8 cellular contexts compared by ENCODE assay signal in the genomic region with DNA sequence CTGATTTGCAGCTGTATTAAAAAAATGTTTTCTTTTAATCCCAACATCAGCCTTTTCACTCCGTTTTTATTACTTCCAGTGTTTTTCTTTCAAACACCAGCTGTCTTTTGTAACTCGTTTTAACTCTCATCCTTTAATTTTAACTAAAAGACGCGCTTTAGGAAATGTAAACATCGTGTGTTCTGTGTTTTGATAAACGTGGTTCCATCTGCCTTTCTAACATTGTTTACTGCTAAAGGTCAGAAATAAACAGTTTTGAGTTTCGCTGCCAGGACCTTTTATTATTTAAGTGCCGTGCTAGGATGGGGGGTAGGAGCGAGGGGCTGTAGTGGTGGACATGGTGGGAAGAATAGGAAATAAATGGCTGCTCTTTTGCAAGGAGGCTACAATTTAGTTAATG. TPM values are rescaled to one million over a fixed set of nuclear protein-coding genes. Genes with fewer than 3 reads are reported as not detected.
A peak's percentile ranks its signal among the peaks of the same experiment; 100 is the strongest.
DNase-seq lines count a peak whose midpoint lies in the region; ATAC-seq, FAIRE-seq and TF ChIP-seq lines count a peak whose summit lies in the region.

No MANE protein-coding gene starts in this region.

- peak overlapping the region; percentile 70 for H2AFZ ChIP-seq in endothelial cell of umbilical vein (ENCODE audit: low read depth, low read length)

- ATAC-seq in pancreas, result no peak
- ATAC-seq in HG02571 (IDR thresholded peaks at IDR 0.05; ENCODE audit: unreplicated experiment), result no peak

- H3K27me3 ChIP-seq in DOHH2 (ENCODE audit: control insufficient read depth, low read length), result no peaks in the 10 kb centered on the region
- no peaks in the 10 kb centered on the region for H3K27me3 ChIP-seq in endothelial cell of umbilical vein (ENCODE audit: control insufficient read depth in 2 of 2, insufficient read depth in 2 of 2, low read length in 2 of 2)
- H3K27me3 ChIP-seq in pancreas, result no peaks in the 10 kb centered on the region

- POLR2A ChIA-PET in endothelial cell of umbilical vein (lab: Charles Lee), result interaction anchor here (0.6 kb wide), 1 partner anchor 258 kb away, joined by 4 read pairs; no protein-coding TSS in a partner anchor

- H3K4me2 ChIP-seq in DOHH2 (ENCODE audit: low read length), result peak overlapping the region; percentile 80
- peak overlapping the region; percentile 92 for H3K4me2 ChIP-seq in endothelial cell of umbilical vein (ENCODE audit: insufficient read depth, low read length)

- H3K9me3 ChIP-seq in DOHH2 (ENCODE audit: control insufficient read depth, insufficient read depth, low read length), result no peaks in the 10 kb centered on the region
- no peaks in the 10 kb centered on the region for H3K9me3 ChIP-seq in endothelial cell of umbilical vein (replicated peaks; ENCODE audit: control insufficient read depth, insufficient read depth, low read length)
- no peaks in the 10 kb centered on the region for H3K9me3 ChIP-seq in pancreas

- 0 to 1% methylated on average over 9 of the region's 9 CpGs for WGBS in pancreas, 2 donors

- no peak overlapping the region for H3K27ac ChIP-seq in DOHH2 (ENCODE audit: low read depth, low read length)
- peak overlapping the region; percentile 99 for H3K27ac ChIP-seq in endothelial cell of umbilical vein (ENCODE audit: insufficient read depth, low read depth, low read length)
- H3K27ac ChIP-seq in pancreas, result peak overlapping the region; percentile 13 to 100 (median 100)

- H4K20me1 ChIP-seq in DOHH2 (ENCODE audit: control insufficient read depth, insufficient read depth, low read depth, low read length), result 0 out of 2 replicates have a peak, but pooled peaks cover 3% of the 10 kb centered on the region
- no peaks in the 10 kb centered on the region for H4K20me1 ChIP-seq in endothelial cell of umbilical vein (replicated peaks; ENCODE audit: control insufficient read depth, extremely low read depth, insufficient read depth, low read length)

- peaks cover 8% of the 10 kb centered on the region for H3K36me3 ChIP-seq in DOHH2 (ENCODE audit: control insufficient read depth, low read length)
- H3K36me3 ChIP-seq in endothelial cell of umbilical vein (ENCODE audit: control insufficient read depth in 2 of 2, extremely low read depth in 1 of 2, insufficient read depth in 2 of 2, low read length in 2 of 2), result no peaks in the 10 kb centered on the region
- H3K36me3 ChIP-seq in pancreas, result no peaks in the 10 kb centered on the region

- H3K79me2 ChIP-seq in DOHH2 (ENCODE audit: control insufficient read depth, low read length), result peaks cover 44% of the 10 kb centered on the region
- H3K79me2 ChIP-seq in endothelial cell of umbilical vein (ENCODE audit: control insufficient read depth, insufficient read depth, low read length), result no peaks in the 10 kb centered on the region

- H3K4me3 ChIP-seq in DOHH2 (ENCODE audit: low read length), result peak overlapping the region; percentile 86
- peak overlapping the region; percentile 47 to 99 (median 81) for H3K4me3 ChIP-seq in endothelial cell of umbilical vein (replicated peaks in 1 of 3; ENCODE audit: insufficient read depth in 1 of 3, low read depth in 1 of 3, low read length in 3 of 3)
- peak overlapping the region in 3 of 4 donors; percentile 87 to 96 (median 94) for H3K4me3 ChIP-seq in pancreas

- dilution Hi-C loops in endothelial cell of umbilical vein (cut with MboI; ENCODE audit: extremely low pct_ligation_motif_present, low sequenced_read_pairs), result no loop called here

- TF ChIP-seq POLR2A in endothelial cell of umbilical vein (IDR thresholded peaks at IDR 0.05; ENCODE audit: low read depth, low read length), result no peak

- intact Hi-C loops in endothelial cell of umbilical vein (cut with micrococcal nuclease) (loop anchor here (5.0 to 10.0 kb wide), 4 partner anchors 194 to 1393 kb away; a partner anchor contains a TSS), pancreas (cut with DNase I) (no loop called here)

- no TSS peak for BruUV-seq in endothelial cell of umbilical vein (replicated peaks; lab: Mats Ljungman, UMichigan)

- no peaks in the 10 kb centered on the region for H3K9me2 ChIP-seq in DOHH2 (replicated peaks; ENCODE audit: control insufficient read depth, low read length)

- CTCF ChIA-PET in endothelial cell of umbilical vein (lab: Charles Lee), result interaction anchor here (0.7 to 2.1 kb wide), 6 partner anchors 62 to 660 kb away, joined by 3 to 15 read pairs (median 4); no protein-coding TSS in a partner anchor

- H3K9ac ChIP-seq in endothelial cell of umbilical vein (replicated peaks; ENCODE audit: extremely low read depth, insufficient read depth, low read length), result peak overlapping the region; percentile 98

- H3K4me1 ChIP-seq in DOHH2 (ENCODE audit: control insufficient read depth, low read length), result peaks cover 35% of the 10 kb centered on the region
- H3K4me1 ChIP-seq in endothelial cell of umbilical vein (ENCODE audit: control insufficient read depth, extremely low read depth, insufficient read depth, low read length), result peaks cover 12% of the 10 kb centered on the region
- peaks cover 0 to 13% (median 8%) of the 10 kb centered on the region in 3 donors for H3K4me1 ChIP-seq in pancreas

- DNase-seq in OCI-M1 (lab: John Stamatoyannopoulos, UW) (peak; percentile 64), endothelial cell of umbilical vein (ENCODE audit: low read depth, low spot score) (no peak), pancreas (peak in 1 of 6 donors; percentile 8), mucosa of gallbladder (ENCODE audit: low spot score) (no peak), midbrain (lab: John Stamatoyannopoulos, UW) (no peak)
- DNase-seq in stimulated activated CD4-positive, alpha-beta T cell treated with anti-CD3 and anti-CD28 coated beads, Interleukin-1b, Interleukin-23, amount 100 ng/mL, for 48 hours, result no peak

- no peak for FAIRE-seq in endothelial cell of umbilical vein (lab: Jason Lieb, UNC)
- no peak for FAIRE-seq in pancreas (lab: Jason Lieb, UNC)

- TF ChIP-seq CTCF in DOHH2 (IDR thresholded peaks at IDR 0.05; ENCODE audit: low read depth, low read length, poor library complexity, severe bottlenecking) (no peak), endothelial cell of umbilical vein (IDR thresholded peaks at IDR 0.05; ENCODE audit: extremely low read depth in 1 of 2, insufficient read depth in 1 of 2, low read depth in 1 of 2, low read length in 2 of 2) (no peak), pancreas (IDR thresholded peaks at IDR 0.05) (no peak)

- peaks cover 8% of the 10 kb centered on the region for H3F3A ChIP-seq in DOHH2 (ENCODE audit: control insufficient read depth, insufficient read depth)

- H3K9me1 ChIP-seq in endothelial cell of umbilical vein (replicated peaks; ENCODE audit: control insufficient read depth, extremely low read depth, insufficient read depth, low read length), result no peaks in the 10 kb centered on the region

TF ChIP-seq in endothelial cell of umbilical vein, 7 proteins besides CTCF, POLR2A, EP300 and RAD21:
- no peak for TF ChIP-seq GATA2 (IDR thresholded peaks at IDR 0.05; ENCODE audit: insufficient read depth, insufficient read length, low read depth, low read length)
- no peak for TF ChIP-seq POLR2AphosphoS5 (IDR thresholded peaks at IDR 0.05; ENCODE audit: insufficient read depth, low read depth, low read length)
- TF ChIP-seq EZH2 (IDR thresholded peaks at IDR 0.05; ENCODE audit: borderline replicate concordance, low read depth, low read length, severe bottlenecking), result no peak
- no peak for TF ChIP-seq MYC (IDR thresholded peaks at IDR 0.05; ENCODE audit: low read depth, low read length)
- TF ChIP-seq, protein P1, sequence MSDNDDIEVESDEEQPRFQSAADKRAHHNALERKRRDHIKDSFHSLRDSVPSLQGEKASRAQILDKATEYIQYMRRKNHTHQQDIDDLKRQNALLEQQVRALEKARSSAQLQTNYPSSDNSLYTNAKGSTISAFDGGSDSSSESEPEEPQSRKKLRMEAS (IDR thresholded peaks at IDR 0.05; ENCODE audit: insufficient read depth, insufficient read length), result no peak
- no peak for TF ChIP-seq FOS (IDR thresholded peaks at IDR 0.05; ENCODE audit: borderline replicate concordance, insufficient read depth, low read length)

RNA-seq across cellular contexts. Expression of a gene that starts 1.5 kb away (rescaled TPM):
- total RNA-seq in endothelial cell of umbilical vein (6.9 and 7.1 TPM in 2 replicates), pancreas (10 to 100 TPM in 5 of 6 donors, 1 to 10 TPM in 1; 10.0 to 13.4 (median 11.9) TPM), mucosa of gallbladder (4.3 TPM)
- polyA plus RNA-seq in endothelial cell of umbilical vein (0.65 and 0.87 TPM in 2 replicates), pancreas (1 to 10 TPM; 1.6 to 3.2 TPM)
- polyA plus RNA-seq in endothelial cell of umbilical vein (2011; cell fraction: cytosol; rRNA removed), result 1.1 and 1.3 TPM in 2 replicates
- polyA plus RNA-seq in endothelial cell of umbilical vein (2011; cell fraction: nucleus; rRNA removed), result 3.7 and 4.4 TPM in 2 replicates
- polyA plus RNA-seq in endothelial cell of umbilical vein (2012), result 1.9 and 2.6 TPM in 2 replicates
- polyA minus RNA-seq in endothelial cell of umbilical vein, result 4.3 and 4.4 TPM in 2 replicates
- 3.7 TPM for polyA minus RNA-seq in endothelial cell of umbilical vein (2011; cell fraction: cytosol; rRNA and poly(A)+ RNA removed)
- polyA minus RNA-seq in endothelial cell of umbilical vein (2011; cell fraction: nucleus; rRNA and poly(A)+ RNA removed), result 6.1 and 8.9 TPM in 2 replicates
